ENCODE assay signal across 1 cellular context in the genomic region with DNA sequence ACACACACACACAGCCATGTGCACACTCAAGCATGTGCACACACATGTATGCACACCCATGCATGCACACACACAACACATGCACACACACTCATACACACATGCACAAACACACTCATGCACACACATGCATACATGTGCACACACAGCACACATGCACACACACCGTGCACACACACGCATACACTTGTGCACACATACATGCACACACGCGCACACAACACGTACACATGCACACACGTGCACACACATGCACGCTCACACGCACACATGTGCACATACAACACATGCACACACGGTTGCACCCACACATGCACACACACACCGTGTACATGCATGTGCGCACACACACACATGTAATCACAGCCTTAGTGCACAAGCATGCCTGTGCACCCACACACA.
A peak's percentile ranks its signal among the peaks of the same experiment; 100 is the strongest.
TF ChIP-seq lines count a peak whose summit lies in the region.

No MANE protein-coding gene starts in this region.

TF ChIP-seq in HepG2, 621 proteins besides CTCF, POLR2A, EP300 and RAD21 (continued from another document):
- TF ChIP-seq, protein P1, sequence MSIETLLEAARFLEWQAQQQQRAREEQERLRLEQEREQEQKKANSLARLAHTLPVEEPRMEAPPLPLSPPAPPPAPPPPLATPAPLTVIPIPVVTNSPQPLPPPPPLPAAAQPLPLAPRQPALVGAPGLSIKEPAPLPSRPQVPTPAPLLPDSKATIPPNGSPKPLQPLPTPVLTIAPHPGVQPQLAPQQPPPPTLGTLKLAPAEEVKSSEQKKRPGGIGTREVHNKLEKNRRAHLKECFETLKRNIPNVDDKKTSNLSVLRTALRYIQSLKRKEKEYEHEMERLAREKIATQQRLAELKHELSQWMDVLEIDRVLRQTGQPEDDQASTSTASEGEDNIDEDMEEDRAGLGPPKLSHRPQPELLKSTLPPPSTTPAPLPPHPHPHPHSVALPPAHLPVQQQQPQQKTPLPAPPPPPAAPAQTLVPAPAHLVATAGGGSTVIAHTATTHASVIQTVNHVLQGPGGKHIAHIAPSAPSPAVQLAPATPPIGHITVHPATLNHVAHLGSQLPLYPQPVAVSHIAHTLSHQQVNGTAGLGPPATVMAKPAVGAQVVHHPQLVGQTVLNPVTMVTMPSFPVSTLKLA (IDR thresholded peaks at IDR 0.05): peak; percentile 99
- no peak for TF ChIP-seq HDAC1 (CRISPR knock-in tag; IDR thresholded peaks at IDR 0.05)
- no peak for TF ChIP-seq HNRNPH1 (optimal IDR thresholded peaks at IDR 0.05; ENCODE audit: low read depth, low read length)
- peak; percentile 37; the same call in 1 of the 2 replicates for TF ChIP-seq HOXA9 (CRISPR knock-in tag; IDR thresholded peaks at IDR 0.05; ENCODE audit: borderline replicate concordance)
- no peak for TF ChIP-seq NBN (conservative IDR thresholded peaks at IDR 0.05)
- no peak for TF ChIP-seq HES4 (CRISPR knock-in tag; IDR thresholded peaks at IDR 0.05; ENCODE audit: borderline replicate concordance)
- TF ChIP-seq ZSCAN9 (CRISPR knock-in tag; IDR thresholded peaks at IDR 0.05; ENCODE audit: borderline replicate concordance): no peak
- TF ChIP-seq ZNF501 (CRISPR knock-in tag; IDR thresholded peaks at IDR 0.05): no peak
- no peak for TF ChIP-seq NR1H2 (CRISPR knock-in tag; IDR thresholded peaks at IDR 0.05; ENCODE audit: borderline replicate concordance, low read depth)
- TF ChIP-seq ZNF773 (CRISPR knock-in tag; IDR thresholded peaks at IDR 0.05; ENCODE audit: borderline replicate concordance): no peak
- TF ChIP-seq, protein P2, sequence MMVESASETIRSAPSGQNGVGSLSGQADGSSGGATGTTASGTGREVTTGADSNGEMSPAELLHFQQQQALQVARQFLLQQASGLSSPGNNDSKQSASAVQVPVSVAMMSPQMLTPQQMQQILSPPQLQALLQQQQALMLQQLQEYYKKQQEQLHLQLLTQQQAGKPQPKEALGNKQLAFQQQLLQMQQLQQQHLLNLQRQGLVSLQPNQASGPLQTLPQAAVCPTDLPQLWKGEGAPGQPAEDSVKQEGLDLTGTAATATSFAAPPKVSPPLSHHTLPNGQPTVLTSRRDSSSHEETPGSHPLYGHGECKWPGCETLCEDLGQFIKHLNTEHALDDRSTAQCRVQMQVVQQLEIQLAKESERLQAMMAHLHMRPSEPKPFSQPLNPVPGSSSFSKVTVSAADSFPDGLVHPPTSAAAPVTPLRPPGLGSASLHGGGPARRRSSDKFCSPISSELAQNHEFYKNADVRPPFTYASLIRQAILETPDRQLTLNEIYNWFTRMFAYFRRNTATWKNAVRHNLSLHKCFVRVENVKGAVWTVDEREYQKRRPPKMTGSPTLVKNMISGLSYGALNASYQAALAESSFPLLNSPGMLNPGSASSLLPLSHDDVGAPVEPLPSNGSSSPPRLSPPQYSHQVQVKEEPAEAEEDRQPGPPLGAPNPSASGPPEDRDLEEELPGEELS (CRISPR knock-in tag; IDR thresholded peaks at IDR 0.05): no peak
- 0 out of 2 replicates have a peak, but pooled peaks have one; percentile 76 for TF ChIP-seq ZNF207 (IDR thresholded peaks at IDR 0.05; ENCODE audit: borderline replicate concordance)
- no peak for TF ChIP-seq FOXA1 (IDR thresholded peaks at IDR 0.05)
- no peak for TF ChIP-seq FOXA1 (CRISPR knock-in tag; IDR thresholded peaks at IDR 0.05)
- no peak for TF ChIP-seq HMG20B (CRISPR knock-in tag; conservative IDR thresholded peaks at IDR 0.05)
